In genomic region chr1:16658224-16658623, GRCh38 we compare ENCODE assay signal across 3 cellular contexts. TPM values are rescaled to one million over a fixed set of nuclear protein-coding genes. Genes with fewer than 3 reads are reported as not detected.
"Had no signal": no experiment of that assay in that cellular context is flagged by ENCODE, and none has a peak within 500 bp of the region (broad histone marks: within the 10 kb centered on the region; RNA-seq: fewer than 3 reads in every experiment).

No MANE protein-coding gene starts in this region.

RNA-seq across cellular contexts. Expression of gene RNU1-3, which starts 8.5 kb away (rescaled TPM):
- total RNA-seq: HT1080, M059J had no signal
- polyA plus RNA-seq: IgD-negative memory B cell had no signal
